In genomic region chr16:75462804-75463203, GRCh38 we compare ENCODE assay signal across 9 cellular contexts. TPM values are rescaled to one million over a fixed set of nuclear protein-coding genes. Genes with fewer than 3 reads are reported as not detected.
DNase-seq lines count a peak whose midpoint lies in the region; ATAC-seq, FAIRE-seq and TF ChIP-seq lines count a peak whose summit lies in the region.
"Had no signal": no experiment of that assay in that cellular context is flagged by ENCODE, and none has a peak within 500 bp of the region (broad histone marks: within the 10 kb centered on the region; RNA-seq: fewer than 3 reads in every experiment).

No MANE protein-coding gene starts in this region.

- ATAC-seq in GM18511 (IDR thresholded peaks at IDR 0.05; ENCODE audit: unreplicated experiment) (peak; percentile 19), HG03280 (IDR thresholded peaks at IDR 0.05; ENCODE audit: unreplicated experiment) (peak; percentile 25), GM12878 (peak; percentile 34), HG02678 (IDR thresholded peaks at IDR 0.05; ENCODE audit: unreplicated experiment) (no peak)

- intact Hi-C loops in GM12878 (cut with micrococcal nuclease; ENCODE audit: unreplicated experiment) = loop anchor here (5.0 kb wide), 2 partner anchors 41 to 89 kb away; no protein-coding TSS in a partner anchor

- no peak for TF ChIP-seq CTCF in GM12878 (IDR thresholded peaks at IDR 0.05 in 2 of 3, conservative IDR thresholded peaks at IDR 0.05 in 1 of 3; ENCODE audit: control insufficient read depth in 2 of 3, extremely low read depth in 1 of 3, insufficient read depth in 1 of 3, low read depth in 3 of 3, low read length in 3 of 3)
- TF ChIP-seq CTCF in neural progenitor cell (IDR thresholded peaks at IDR 0.05) = no peak

- H3K79me2 ChIP-seq in GM12878 (ENCODE audit: control insufficient read depth, insufficient read depth, low read length) (peaks cover 53% of the 10 kb centered on the region), neural progenitor cell (ENCODE audit: low read depth) (peaks cover 61% of the 10 kb centered on the region)

- no peaks in the 10 kb centered on the region for H3K27me3 ChIP-seq in GM12878 (replicated peaks in 1 of 2; ENCODE audit: control insufficient read depth in 2 of 2, insufficient read depth in 2 of 2, low read length in 1 of 2)
- H3K27me3 ChIP-seq in neural progenitor cell = no peaks in the 10 kb centered on the region

- in situ Hi-C loops in GM12878 (cut with MboI) = loop anchor here (10.0 to 25.0 kb wide), 2 partner anchors 162 to 1724 kb away; partner anchors contain the start of genes ADAT1, MON1B and SYCE1L

- H3K36me3 ChIP-seq in GM12878 (ENCODE audit: control insufficient read depth in 2 of 2, insufficient read depth in 2 of 2, low read length in 1 of 2) (peaks cover 0 to 2% of the 10 kb centered on the region in 2 experiments; a peak in 2 of 4 replicates), neural progenitor cell (no peaks in the 10 kb centered on the region)

- TF ChIP-seq EP300 in GM12878 (IDR thresholded peaks at IDR 0.05; ENCODE audit: borderline replicate concordance in 1 of 2, control insufficient read depth in 1 of 2, low read depth in 2 of 2, low read length in 2 of 2) = no peak

- H3K4me3 Mint-ChIP-seq in neural progenitor cell = peak overlapping the region; percentile 99

- BruUV-seq in GM12878 (replicated peaks; lab: Mats Ljungman, UMichigan) = no TSS peak

- POLR2A ChIA-PET in GM12878 (lab: Charles Lee) = interaction anchor here (1.0 kb wide), 1 partner anchor 29 kb away, joined by 4 read pairs; the partner anchor contains the start of gene CFDP1

- H3K4me1 ChIP-seq in GM12878 (ENCODE audit: control insufficient read depth, insufficient read depth, low read length) (peaks cover 6% of the 10 kb centered on the region), neural progenitor cell (peaks cover 26% of the 10 kb centered on the region)

- H3K4me3 ChIP-seq in GM12878 = peak overlapping the region; percentile 89
- H3K4me3 ChIP-seq in neural progenitor cell = peak overlapping the region; percentile 21

- peak overlapping the region; percentile 82 for H3K4me2 ChIP-seq in GM12878 (ENCODE audit: control insufficient read depth, insufficient read depth)
- peak overlapping the region; percentile 78 for H3K4me2 ChIP-seq in neural progenitor cell

- H2AFZ ChIP-seq in GM12878 (ENCODE audit: control insufficient read depth, low read depth, low read length) (no peak overlapping the region), neural progenitor cell (replicated peaks) (no peak overlapping the region)

- peaks cover 2% of the 10 kb centered on the region for H3F3A ChIP-seq in neural progenitor cell (ENCODE audit: low read depth)

- peaks cover 22% of the 10 kb centered on the region for H3K36me3 Mint-ChIP-seq in neural progenitor cell

- H3K9ac ChIP-seq in GM12878 (ENCODE audit: control insufficient read depth, insufficient read depth, low read length) (peak overlapping the region; percentile 82), neural progenitor cell (no peak overlapping the region)

- H4K20me1 ChIP-seq in GM12878 (ENCODE audit: control insufficient read depth, insufficient read depth) (no peaks in the 10 kb centered on the region), neural progenitor cell (ENCODE audit: low read depth) (peaks cover 57% of the 10 kb centered on the region)

- peak; percentile 78 for FAIRE-seq in GM12878 (lab: Jason Lieb, UNC)

- H3K27ac ChIP-seq in GM12878 (ENCODE audit: control insufficient read depth, insufficient read depth) = peak overlapping the region; percentile 85
- H3K27ac ChIP-seq in neural progenitor cell = no peak overlapping the region

- no peak for TF ChIP-seq POLR2A in GM12878 (IDR thresholded peaks at IDR 0.05; ENCODE audit: low read depth, low read length)

- no peak for DNase-seq in GM12878 (ENCODE audit: low read depth, low spot score)
- no peak for DNase-seq in neural progenitor cell (ENCODE audit: low spot score)
- DNase-seq in C1 segment of cervical spinal cord (lab: John Stamatoyannopoulos, UW) = no peak
- no peak for DNase-seq in NCI-H1092 (lab: John Stamatoyannopoulos, UW)
- DNase-seq in NCI-H2107 (lab: John Stamatoyannopoulos, UW) = no peak
- DNase-seq: NCI-H524 treated with DMSO at 0.1 percent for 48 hours had no signal

- H3K9me3 ChIP-seq in GM12878 (replicated peaks; ENCODE audit: control insufficient read depth, insufficient read depth, low read length) (no peaks in the 10 kb centered on the region), neural progenitor cell (ENCODE audit: low read depth) (no peaks in the 10 kb centered on the region)

- H3K27me3 Mint-ChIP-seq in neural progenitor cell (ENCODE audit: insufficient read depth, low read depth) = peaks cover 6% of the 10 kb centered on the region

- SMC1A ChIA-PET in GM12878 (lab: Charles Lee; ENCODE audit: uncharacterized antibody, unreplicated experiment) = interaction anchor here (1.2 kb wide), 1 partner anchor 29 kb away, joined by 7 read pairs; the partner anchor contains the start of gene CFDP1

- peaks cover 36% of the 10 kb centered on the region for H3K4me1 Mint-ChIP-seq in neural progenitor cell

- H3K9me3 Mint-ChIP-seq in neural progenitor cell = peaks cover 2% of the 10 kb centered on the region

- CTCF ChIA-PET in GM12878 (lab: Yijun Ruan, JAX) = interaction anchor here (1.0 to 4.3 kb wide), 2 partner anchors 30 to 264 kb away, joined by 3 to 34 read pairs; partner anchors contain the start of gene CFDP1

- no peak for TF ChIP-seq RAD21 in GM12878 (IDR thresholded peaks at IDR 0.05; ENCODE audit: insufficient read depth, low read depth, low read length)

- peak overlapping the region; percentile 30 for H3K27ac Mint-ChIP-seq in neural progenitor cell

- RAD21 ChIA-PET in GM12878 (lab: Charles Lee; ENCODE audit: unreplicated experiment) = no interaction called here

- 0% methylated on average over 2 of the region's 2 CpGs for WGBS in GM12878 (ENCODE audit: insufficient coverage, insufficient replicate concordance, low lambda C conversion rate, missing lambda C conversion rate)

TF ChIP-seq in GM12878, 131 proteins besides CTCF, POLR2A, EP300 and RAD21 (continues in another document):
- TF ChIP-seq POLR2AphosphoS5 (IDR thresholded peaks at IDR 0.05; ENCODE audit: low read length) = no peak
- no peak for TF ChIP-seq RFX5 (IDR thresholded peaks at IDR 0.05; ENCODE audit: low read depth, low read length)

RNA-seq across cellular contexts. Expression of gene TMEM170A, which starts 1.7 kb away (rescaled TPM):
- 41.6 and 42.7 TPM in 2 replicates for total RNA-seq in GM12878 (2013; cell fraction: nucleolus; rRNA removed)
- total RNA-seq in GM12878 (2014; rRNA removed) (22.9 and 26.4 TPM in 2 replicates), GM12878 (2014; rRNA removed; fragmentation: Illumina TruSeq; extraction: Trizol) (17.7 and 18.9 TPM in 2 replicates), GM12878 (2021) (20.7 and 23.0 TPM in 2 replicates), neural progenitor cell (ENCODE audit: low replicate concordance) (64.1 and 77.0 TPM in 2 replicates)
- polyA plus RNA-seq in GM12878 (2011; ENCODE audit: low read depth) = 11.7 TPM
- polyA plus RNA-seq in GM12878 (2011; rRNA removed) (28.2 and 41.5 TPM in 2 replicates), GM12878 (2014; fragmentation: Illumina TruSeq; extraction: Trizol) (13.5 and 16.5 TPM in 2 replicates), GM12878 (2014; fragmentation: Nextera tagmentation; extraction: Ambion mirVana) (1 to 10 TPM; 7.3 to 7.8 TPM), GM12878 (2014; rRNA removed) (11.5 and 14.6 TPM in 2 replicates), GM12878 (2016; fragmentation: Nextera tagmentation; extraction: Ambion mirVana) (10 to 100 TPM; 23.5 to 27.5 TPM)
- 16.9 and 17.4 TPM in 2 replicates for polyA plus RNA-seq in GM12878 (2011; cell fraction: cytosol; rRNA removed)
- 6.2 and 8.4 TPM in 2 replicates for polyA plus RNA-seq in GM12878 (2011; cell fraction: nucleus; rRNA removed)
- 13.0 and 16.0 TPM in 2 replicates for polyA plus RNA-seq in GM12878 (2012)
- polyA minus RNA-seq in GM12878 (2011; rRNA and poly(A)+ RNA removed) = 21.9 and 22.6 TPM in 2 replicates
- 10.2 and 12.9 TPM in 2 replicates for polyA minus RNA-seq in GM12878 (2011; cell fraction: cytosol; rRNA and poly(A)+ RNA removed)
- polyA minus RNA-seq in GM12878 (2011; cell fraction: nucleus; rRNA and poly(A)+ RNA removed) = 4.4 and 8.4 TPM in 2 replicates

RNA-seq across cellular contexts. Expression of gene CFDP1, which starts 29.5 kb away (rescaled TPM):
- 113 and 119 TPM in 2 replicates for total RNA-seq in GM12878 (2013; cell fraction: nucleolus; rRNA removed)
- 22.3 TPM in 2 replicates for total RNA-seq in GM12878 (2014; rRNA removed)
- 58.3 and 61.4 TPM in 2 replicates for total RNA-seq in GM12878 (2014; rRNA removed; fragmentation: Illumina TruSeq; extraction: Trizol)
- total RNA-seq in GM12878 (2021) = 25.5 and 29.4 TPM in 2 replicates
- 48.3 TPM for polyA plus RNA-seq in GM12878 (2011; ENCODE audit: low read depth)
- 34.6 and 58.3 TPM in 2 replicates for polyA plus RNA-seq in GM12878 (2011; rRNA removed)
- polyA plus RNA-seq in GM12878 (2011; cell fraction: cytosol; rRNA removed) = 14.3 and 15.0 TPM in 2 replicates
- polyA plus RNA-seq in GM12878 (2011; cell fraction: nucleus; rRNA removed) = 11.2 and 13.5 TPM in 2 replicates
- polyA plus RNA-seq in GM12878 (2012) = 44.4 and 47.5 TPM in 2 replicates
- 64.8 and 82.1 TPM in 2 replicates for polyA plus RNA-seq in GM12878 (2014; fragmentation: Illumina TruSeq; extraction: Trizol)
- polyA plus RNA-seq in GM12878 (2014; fragmentation: Nextera tagmentation; extraction: Ambion mirVana) = 10 to 100 TPM; 36.6 to 60.8 TPM
- 25.6 and 34.5 TPM in 2 replicates for polyA plus RNA-seq in GM12878 (2014; rRNA removed)
- 10 to 100 TPM; 36.7 to 39.0 TPM for polyA plus RNA-seq in GM12878 (2016; fragmentation: Nextera tagmentation; extraction: Ambion mirVana)
- polyA minus RNA-seq in GM12878 (2011; rRNA and poly(A)+ RNA removed) = 11.7 and 15.1 TPM in 2 replicates
- 6.1 and 8.6 TPM in 2 replicates for polyA minus RNA-seq in GM12878 (2011; cell fraction: cytosol; rRNA and poly(A)+ RNA removed)
- 8.9 and 19.1 TPM in 2 replicates for polyA minus RNA-seq in GM12878 (2011; cell fraction: nucleus; rRNA and poly(A)+ RNA removed)
- 134 and 159 TPM in 2 replicates for total RNA-seq in neural progenitor cell (ENCODE audit: low replicate concordance)

RNA-seq across cellular contexts. Expression of gene CHST6, which starts 32.4 kb away (rescaled TPM):
- total RNA-seq in GM12878 (2013; cell fraction: nucleolus; rRNA removed) = 1.9 and 3.4 TPM in 2 replicates
- 1.1 and 2.5 TPM in 2 replicates for total RNA-seq in GM12878 (2014; rRNA removed)
- total RNA-seq in GM12878 (2014; rRNA removed; fragmentation: Illumina TruSeq; extraction: Trizol) = 0.64 and 0.67 TPM in 2 replicates
- 1.9 and 2.5 TPM in 2 replicates for total RNA-seq in GM12878 (2021)
- polyA plus RNA-seq in GM12878 (2011; ENCODE audit: low read depth) = 0.52 TPM
- 0.20 and 0.29 TPM in 2 replicates for polyA plus RNA-seq in GM12878 (2011; rRNA removed)
- 0.25 and 0.43 TPM in 2 replicates for polyA plus RNA-seq in GM12878 (2011; cell fraction: cytosol; rRNA removed)
- polyA plus RNA-seq in GM12878 (2011; cell fraction: nucleus; rRNA removed) = 0.45 and 0.51 TPM in 2 replicates
- polyA plus RNA-seq in GM12878 (2012) = 0.66 and 0.94 TPM in 2 replicates
- polyA plus RNA-seq in GM12878 (2014; fragmentation: Illumina TruSeq; extraction: Trizol) = 0.48 and 0.57 TPM in 2 replicates
- under 1 TPM; 0.14 to 0.18 TPM for polyA plus RNA-seq in GM12878 (2014; fragmentation: Nextera tagmentation; extraction: Ambion mirVana)
- 1.3 and 1.6 TPM in 2 replicates for polyA plus RNA-seq in GM12878 (2014; rRNA removed)
- under 1 TPM; 0.28 to 0.46 TPM for polyA plus RNA-seq in GM12878 (2016; fragmentation: Nextera tagmentation; extraction: Ambion mirVana)
- 0.57 and 0.66 TPM in 2 replicates for polyA minus RNA-seq in GM12878 (2011; rRNA and poly(A)+ RNA removed)
- polyA minus RNA-seq in GM12878 (2011; cell fraction: cytosol; rRNA and poly(A)+ RNA removed) = 0.10 and 0.40 TPM in 2 replicates
- polyA minus RNA-seq in GM12878 (2011; cell fraction: nucleus; rRNA and poly(A)+ RNA removed) = 0.24 and 0.48 TPM in 2 replicates
- total RNA-seq in neural progenitor cell (ENCODE audit: low replicate concordance) = 6.2 and 12.5 TPM in 2 replicates
